Comparison of ENCODE assay signal across 8 cellular contexts in genomic region chr1:226940806-226941067, GRCh38. TPM values are rescaled to one million over a fixed set of nuclear protein-coding genes. Genes with fewer than 3 reads are reported as not detected.
DNase-seq lines count a peak whose midpoint lies in the region; ATAC-seq and TF ChIP-seq lines count a peak whose summit lies in the region.

No MANE protein-coding gene starts in this region.

- H3K27me3 ChIP-seq in kidney epithelial cell (ENCODE audit: control insufficient read depth, insufficient read depth, low read length) (no peaks in the 10 kb centered on the region), subcutaneous abdominal adipose tissue (ENCODE audit: control insufficient read depth in 5 of 5, insufficient read depth in 4 of 5, low read length in 5 of 5) (no peaks in the 10 kb centered on the region)

- ATAC-seq in HG03342 (IDR thresholded peaks at IDR 0.05; ENCODE audit: unreplicated experiment): no peak

- H3K36me3 Mint-ChIP-seq in T-helper 1 cell treated with Interleukin-12 subunit alpha and Interleukin-12 subunit beta and Interleukin-4 antibody, amounts not matched to agents 30 μg/mL and 1 μg/mL, for 36 hours (ENCODE audit: low read depth): peaks cover 3% of the 10 kb centered on the region
- peaks cover 2% of the 10 kb centered on the region for H3K36me3 Mint-ChIP-seq in activated naive CD8-positive, alpha-beta T cell treated with anti-CD3 and anti-CD28 coated beads for 36 hours

- no peaks in the 10 kb centered on the region for H3K27me3 Mint-ChIP-seq in T-helper 1 cell treated with Interleukin-12 subunit alpha and Interleukin-12 subunit beta and Interleukin-4 antibody, amounts not matched to agents 30 μg/mL and 1 μg/mL, for 36 hours (ENCODE audit: low read depth)
- H3K27me3 Mint-ChIP-seq in activated naive CD8-positive, alpha-beta T cell treated with anti-CD3 and anti-CD28 coated beads for 36 hours: no peaks in the 10 kb centered on the region

- H3K9me3 ChIP-seq in subcutaneous abdominal adipose tissue (ENCODE audit: control insufficient read depth in 5 of 5, low read length in 5 of 5): peaks cover 0 to under 1% (median 0%) of the 10 kb centered on the region in 5 donors

- peak overlapping the region; percentile 97 for H3K27ac Mint-ChIP-seq in T-helper 1 cell treated with Interleukin-12 subunit alpha and Interleukin-12 subunit beta and Interleukin-4 antibody, amounts not matched to agents 30 μg/mL and 1 μg/mL, for 36 hours
- peak overlapping the region; percentile 88 for H3K27ac Mint-ChIP-seq in activated naive CD8-positive, alpha-beta T cell treated with anti-CD3 and anti-CD28 coated beads for 36 hours

- peak overlapping the region; percentile 17 to 87 (median 78) for H3K9ac ChIP-seq in subcutaneous abdominal adipose tissue (ENCODE audit: low read length in 5 of 5)

- peaks cover 43% of the 10 kb centered on the region for H3K4me1 Mint-ChIP-seq in T-helper 1 cell treated with Interleukin-12 subunit alpha and Interleukin-12 subunit beta and Interleukin-4 antibody, amounts not matched to agents 30 μg/mL and 1 μg/mL, for 36 hours (ENCODE audit: low read depth)
- peaks cover 58% of the 10 kb centered on the region for H3K4me1 Mint-ChIP-seq in activated naive CD8-positive, alpha-beta T cell treated with anti-CD3 and anti-CD28 coated beads for 36 hours

- H3K27ac ChIP-seq in subcutaneous abdominal adipose tissue (ENCODE audit: low read depth, low read length): peak overlapping the region; percentile 96

- TF ChIP-seq CTCF in kidney epithelial cell (IDR thresholded peaks at IDR 0.05; ENCODE audit: insufficient read depth, low read length, poor library complexity, severe bottlenecking): no peak

- H3K4me3 Mint-ChIP-seq in T-helper 1 cell treated with Interleukin-12 subunit alpha and Interleukin-12 subunit beta and Interleukin-4 antibody, amounts not matched to agents 30 μg/mL and 1 μg/mL, for 36 hours: peak overlapping the region; percentile 88
- peak overlapping the region; percentile 89 for H3K4me3 Mint-ChIP-seq in activated naive CD8-positive, alpha-beta T cell treated with anti-CD3 and anti-CD28 coated beads for 36 hours

- peaks cover 19 to 76% (median 71%) of the 10 kb centered on the region in 5 donors for H3K4me1 ChIP-seq in subcutaneous abdominal adipose tissue (ENCODE audit: control insufficient read depth in 5 of 5, insufficient read depth in 5 of 5, low read length in 5 of 5)

- H3K4me3 ChIP-seq in kidney epithelial cell (ENCODE audit: low read depth, low read length) (peak overlapping the region; percentile 60), subcutaneous abdominal adipose tissue (ENCODE audit: low read depth in 1 of 5, low read length in 5 of 5) (peak overlapping the region; percentile 83 to 94 (median 89))

- H3K9me3 Mint-ChIP-seq in T-helper 1 cell treated with Interleukin-12 subunit alpha and Interleukin-12 subunit beta and Interleukin-4 antibody, amounts not matched to agents 30 μg/mL and 1 μg/mL, for 36 hours: peaks cover 10% of the 10 kb centered on the region
- H3K9me3 Mint-ChIP-seq in activated naive CD8-positive, alpha-beta T cell treated with anti-CD3 and anti-CD28 coated beads for 36 hours: no peaks in the 10 kb centered on the region

- no peaks in the 10 kb centered on the region for H3K36me3 ChIP-seq in kidney epithelial cell (ENCODE audit: control insufficient read depth, insufficient read depth, low read length)
- H3K36me3 ChIP-seq in subcutaneous abdominal adipose tissue (ENCODE audit: control insufficient read depth in 5 of 5, insufficient read depth in 5 of 5, low read length in 5 of 5): no peaks in the 10 kb centered on the region

- DNase-seq in T-helper 1 cell (no peak), kidney epithelial cell (ENCODE audit: low read depth) (no peak), DMS79 treated with DMSO at 0.1 percent for 48 hours (lab: John Stamatoyannopoulos, UW) (no peak)
- DNase-seq in activated naive CD8-positive, alpha-beta T cell treated with anti-CD3 and anti-CD28 coated beads for 36 hours: no peak
- no peak for DNase-seq in stimulated activated CD4-positive, alpha-beta T cell treated with anti-CD3 and anti-CD28 coated beads, Interleukin-15, amount 100 ng/mL, for 24 hours

RNA-seq across cellular contexts. Expression of gene COQ8A, which starts 0.6 kb away (rescaled TPM):
- total RNA-seq in activated naive CD8-positive, alpha-beta T cell treated with anti-CD3 and anti-CD28 coated beads for 36 hours: 10 to 100 TPM; 27.2 to 28.5 TPM
- 11.8 and 13.8 TPM in 2 replicates for total RNA-seq in kidney epithelial cell
